ENCODE assay signal across 8 cellular contexts in genomic region chr9:96327694-96328352, GRCh38. TPM values are rescaled to one million over a fixed set of nuclear protein-coding genes. Genes with fewer than 3 reads are reported as not detected.
DNase-seq lines count a peak whose midpoint lies in the region; ATAC-seq and TF ChIP-seq lines count a peak whose summit lies in the region.

No MANE protein-coding gene starts in this region.

- no peaks in the 10 kb centered on the region for H3K36me3 ChIP-seq in mammary epithelial cell (ENCODE audit: insufficient read depth, low read length)

- H3K27ac ChIP-seq in mammary epithelial cell (ENCODE audit: insufficient read depth, low read depth, low read length), result no peak overlapping the region

- H3K79me2 ChIP-seq in mammary epithelial cell (ENCODE audit: insufficient read depth, low read length), result no peaks in the 10 kb centered on the region

- no peaks in the 10 kb centered on the region for H3K27me3 Mint-ChIP-seq in T-helper 17 cell

- H3K4me1 Mint-ChIP-seq in T-helper 17 cell, result peaks cover 9% of the 10 kb centered on the region

- no peak overlapping the region for H3K9ac ChIP-seq in mammary epithelial cell (ENCODE audit: insufficient read depth, low read length)

- no peaks in the 10 kb centered on the region for H3K9me3 ChIP-seq in T-helper 17 cell (ENCODE audit: control insufficient read depth, low read length, poor library complexity, severe bottlenecking)
- no peaks in the 10 kb centered on the region for H3K9me3 ChIP-seq in mammary epithelial cell (replicated peaks; ENCODE audit: insufficient read depth, low read length)

- no TSS peak for BruUV-seq in mammary epithelial cell (replicated peaks; lab: Mats Ljungman, UMichigan)

- no peak overlapping the region for H3K4me3 Mint-ChIP-seq in T-helper 17 cell

- no peaks in the 10 kb centered on the region for H3K27me3 ChIP-seq in mammary epithelial cell (ENCODE audit: insufficient read depth, low read length)

- DNase-seq in NCI-H345 (lab: John Stamatoyannopoulos, UW) (peak; percentile 43), NCI-H345 treated with DMSO at 0.1 percent for 48 hours (lab: John Stamatoyannopoulos, UW; ENCODE audit: unreplicated experiment) (no peak), T-helper 17 cell (peak in 1 of 3 donors; percentile 25), mammary epithelial cell (peak; percentile 38), kidney glomerular epithelial cell (lab: John Stamatoyannopoulos, UW) (peak; percentile 79)
- peak; percentile 18 for DNase-seq in Jurkat, Clone E6-1 (ENCODE audit: low read depth, low spot score)
- peak; percentile 12 to 21 for DNase-seq in stimulated activated CD4-positive, alpha-beta T cell treated with anti-CD3 and anti-CD28 coated beads, Interleukin-4, amount 100 ng/mL, for 48 hours (ENCODE audit: low read depth in 2 of 2)

- H2AFZ ChIP-seq in mammary epithelial cell (ENCODE audit: low read depth, low read length), result no peak overlapping the region

- no peaks in the 10 kb centered on the region for H3K36me3 Mint-ChIP-seq in T-helper 17 cell (ENCODE audit: low read depth)

- peaks cover 9% of the 10 kb centered on the region for H3K4me1 ChIP-seq in mammary epithelial cell (ENCODE audit: insufficient read depth, low read length)

- peak overlapping the region; percentile 4 for H3K27ac Mint-ChIP-seq in T-helper 17 cell

- WGBS in mammary epithelial cell (ENCODE audit: low coverage, missing lambda C conversion rate), result 8% methylated on average over 1 of the region's 1 CpG

- CTCF ChIA-PET in mammary epithelial cell (lab: Charles Lee; ENCODE audit: low non-redundant PET), result interaction anchor here (0.5 kb wide), 1 partner anchor 17 kb away, joined by 3 read pairs; no protein-coding TSS in a partner anchor

- TF ChIP-seq CTCF in mammary epithelial cell (conservative IDR thresholded peaks at IDR 0.05 in 1 of 2, IDR thresholded peaks at IDR 0.05 in 1 of 2; ENCODE audit: extremely low read depth in 1 of 2, insufficient read depth in 1 of 2, low read depth in 1 of 2, low read length in 2 of 2), result peak; percentile 80 to 86

- intact Hi-C loops in mammary epithelial cell (cut with micrococcal nuclease), result loop anchor here (1.0 to 5.0 kb wide), 7 partner anchors 55 to 338 kb away; partner anchors contain the start of genes CDC14B, HABP4, SLC35D2 and ZNF367

- H3K4me2 ChIP-seq in mammary epithelial cell (ENCODE audit: insufficient read depth, low read depth, low read length), result no peak overlapping the region

- in situ Hi-C loops in mammary epithelial cell (cut with MboI; ENCODE audit: low sequenced_read_pairs in 2 of 2), result no loop called here

- ATAC-seq in T-helper 17 cell, result peak; percentile 82
- no peak for ATAC-seq in GM21526 (IDR thresholded peaks at IDR 0.05; ENCODE audit: low FRiP score, unreplicated experiment)

- H4K20me1 ChIP-seq in mammary epithelial cell (ENCODE audit: insufficient read depth, low read length), result no peaks in the 10 kb centered on the region

- no peak overlapping the region for H3K4me3 ChIP-seq in Jurkat, Clone E6-1 (ENCODE audit: low read length)
- H3K4me3 ChIP-seq in mammary epithelial cell (replicated peaks in 1 of 3; ENCODE audit: insufficient read depth in 1 of 3, low read depth in 2 of 3, low read length in 3 of 3), result no peak overlapping the region

- dilution Hi-C loops in mammary epithelial cell (cut with HindIII; ENCODE audit: low sequenced_read_pairs), result no loop called here

RNA-seq across cellular contexts. Expression of gene HSD17B3, which starts 25.8 kb away (rescaled TPM):
- polyA plus RNA-seq in Jurkat, Clone E6-1 (2012; ENCODE audit: insufficient read depth, insufficient read length), result not detected
- 1 to 10 TPM; 1.1 to 1.2 TPM for total RNA-seq in T-helper 17 cell
- not detected for total RNA-seq in mammary epithelial cell
- polyA plus RNA-seq in mammary epithelial cell, result 0.05 TPM
- not detected for polyA minus RNA-seq in mammary epithelial cell

RNA-seq across cellular contexts. Expression of gene SLC35D2, which starts 55.7 kb away (rescaled TPM):
- polyA plus RNA-seq in Jurkat, Clone E6-1 (2012; ENCODE audit: insufficient read depth, insufficient read length), result not detected
- total RNA-seq in T-helper 17 cell (10 to 100 TPM; 23.5 to 31.7 TPM), mammary epithelial cell (10 to 100 TPM; 16.7 to 20.9 TPM)
- 13.1 TPM for polyA plus RNA-seq in mammary epithelial cell
- 47.4 TPM for polyA minus RNA-seq in mammary epithelial cell
